Comparison of ENCODE assay signal across 15 cellular contexts in the genomic region with DNA sequence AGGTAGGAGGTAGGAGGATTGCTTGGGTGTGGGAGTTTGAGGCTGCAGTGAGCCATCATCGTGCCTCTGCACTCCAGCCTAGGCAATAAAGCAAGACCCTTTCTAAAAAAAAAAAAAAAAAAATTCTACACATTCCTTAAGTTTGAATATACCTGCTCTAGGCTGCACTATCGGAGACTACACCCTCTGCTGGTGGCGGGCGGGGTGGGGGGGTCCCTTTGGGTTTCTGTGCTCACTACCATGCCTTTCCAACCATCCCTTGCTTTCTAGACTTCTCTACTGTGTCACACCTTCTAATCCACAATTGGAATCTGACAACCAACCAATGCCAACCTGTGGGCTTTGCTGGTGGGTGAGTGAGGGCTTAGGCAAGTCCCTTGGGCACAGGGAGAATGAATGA. TPM values are rescaled to one million over a fixed set of nuclear protein-coding genes. Genes with fewer than 3 reads are reported as not detected.
A peak's percentile ranks its signal among the peaks of the same experiment; 100 is the strongest.
DNase-seq lines count a peak whose midpoint lies in the region; TF ChIP-seq lines count a peak whose summit lies in the region.
"Had no signal": no experiment of that assay in that cellular context is flagged by ENCODE, and none has a peak within 500 bp of the region (broad histone marks: within the 10 kb centered on the region; RNA-seq: fewer than 3 reads in every experiment).

No MANE protein-coding gene starts in this region.

- no peaks in the 10 kb centered on the region for H3K9me3 Mint-ChIP-seq in HFFc6
- H3K9me3 Mint-ChIP-seq: IgD-negative memory B cell had no signal

- WGBS in tibial nerve, 2 donors, result 78 to 87% methylated on average over 4 of the region's 4 CpGs

- H3K4me1 ChIP-seq in tibial nerve, result no peaks in the 10 kb centered on the region
- H3K4me1 ChIP-seq: BE2C, Caco-2, HAP-1 had no signal

- TF ChIP-seq EP300 in tibial nerve (IDR thresholded peaks at IDR 0.05), result no peak

- TF ChIP-seq CTCF in GM12872 (IDR thresholded peaks at IDR 0.05; ENCODE audit: insufficient read depth, low read depth, low read length) (0 out of 3 replicates have a peak, but pooled peaks have one; percentile 9), HFFc6 (IDR thresholded peaks at IDR 0.05) (0 out of 2 replicates have a peak, but pooled peaks have one; percentile 16), choroid plexus epithelial cell (conservative IDR thresholded peaks at IDR 0.05; ENCODE audit: low read depth, low read length) (peak; percentile 21), kidney epithelial cell (IDR thresholded peaks at IDR 0.05; ENCODE audit: insufficient read depth, low read length, poor library complexity, severe bottlenecking) (peak; percentile 2), tibial nerve (IDR thresholded peaks at IDR 0.05) (no peak), GM13976 (IDR thresholded peaks at IDR 0.05; ENCODE audit: borderline replicate concordance, control extremely low read depth, extremely low read depth, insufficient read depth, missing control alignments) (no peak)

- no peak overlapping the region for H3K4me3 ChIP-seq in choroid plexus epithelial cell (ENCODE audit: low read depth, low read length)
- H3K4me3 ChIP-seq in kidney epithelial cell (ENCODE audit: low read depth, low read length), result no peak overlapping the region
- no peak overlapping the region for H3K4me3 ChIP-seq in tibial nerve
- H3K4me3 ChIP-seq: HAP-1 had no signal

- no peaks in the 10 kb centered on the region for H3K9me3 ChIP-seq in tibial nerve
- H3K9me3 ChIP-seq: BE2C, Caco-2, HAP-1 had no signal

- peaks cover 9% of the 10 kb centered on the region for H3K27me3 Mint-ChIP-seq in HFFc6 (ENCODE audit: insufficient read depth)

- TF ChIP-seq POLR2A in tibial nerve (IDR thresholded peaks at IDR 0.05), result no peak

- H3K4me3 Mint-ChIP-seq in HFFc6, result no peak overlapping the region
- H3K4me3 Mint-ChIP-seq: CD4-positive, CD25-positive, alpha-beta regulatory T cell; IgD-negative memory B cell had no signal

- H3K27me3 ChIP-seq in kidney epithelial cell (ENCODE audit: control insufficient read depth, insufficient read depth, low read length), result no peaks in the 10 kb centered on the region
- H3K27me3 ChIP-seq in tibial nerve, result peaks cover 0 to 3% of the 10 kb centered on the region in 2 donors
- H3K27me3 ChIP-seq: BE2C had no signal

- H3K4me1 Mint-ChIP-seq in HFFc6 (ENCODE audit: low read depth), result peaks cover 24% of the 10 kb centered on the region

- H3K27ac ChIP-seq in tibial nerve, result no peak overlapping the region

- in situ Hi-C loops in GM13976 (cut with MboI; ENCODE audit: low sequenced_read_pairs, unreplicated experiment), result no loop called here

- no peaks in the 10 kb centered on the region for H3K36me3 ChIP-seq in kidney epithelial cell (ENCODE audit: control insufficient read depth, insufficient read depth, low read length)
- no peaks in the 10 kb centered on the region for H3K36me3 ChIP-seq in tibial nerve
- H3K36me3 ChIP-seq: BE2C, HAP-1 had no signal

- no peak overlapping the region for H3K27ac Mint-ChIP-seq in HFFc6
- H3K27ac Mint-ChIP-seq: CD4-positive, CD25-positive, alpha-beta regulatory T cell; IgD-negative memory B cell had no signal

- DNase-seq in HFFc6, result no peak
- DNase-seq in choroid plexus epithelial cell (ENCODE audit: low read depth), result no peak
- DNase-seq in kidney epithelial cell (ENCODE audit: low read depth), result no peak
- no peak for DNase-seq in NCI-H1417 (lab: John Stamatoyannopoulos, UW)
- DNase-seq in tibial nerve (ENCODE audit: low spot score in 2 of 2), result no peak
- no peak for DNase-seq in GM13976 (ENCODE audit: low spot score)
- DNase-seq: ACHN; BE2C; C1 segment of cervical spinal cord; Caco-2; CD4-positive, CD25-positive, alpha-beta regulatory T cell; KG1 had no signal

- H3K36me3 Mint-ChIP-seq in HFFc6 (ENCODE audit: low read depth), result no peaks in the 10 kb centered on the region
- H3K36me3 Mint-ChIP-seq: CD4-positive, CD25-positive, alpha-beta regulatory T cell; IgD-negative memory B cell had no signal

RNA-seq across cellular contexts. Expression of gene FAM136A, which starts 34.7 kb away (rescaled TPM):
- 10 to 100 TPM; 28.2 to 37.0 (median 32.5) TPM for total RNA-seq in HFFc6 (2021; fragmentation: NEBNext Ultra II Directional; extraction: Animal tissue kit (Norgen Biotek cat#: 25700))
- 67.1 and 70.5 TPM in 2 replicates for total RNA-seq in kidney epithelial cell
- 10 to 100 TPM in 3 of 4 donors, 1 to 10 TPM in 1; 8.2 to 18.3 (median 13.5) TPM for total RNA-seq in tibial nerve

RNA-seq across cellular contexts. Expression of gene SNRPG, which starts 43.0 kb away (rescaled TPM):
- 100 to 1,000 TPM; 183 to 246 (median 226) TPM for total RNA-seq in HFFc6 (2021; fragmentation: NEBNext Ultra II Directional; extraction: Animal tissue kit (Norgen Biotek cat#: 25700))
- 133 and 151 TPM in 2 replicates for total RNA-seq in kidney epithelial cell
- total RNA-seq in tibial nerve, result 100 to 1,000 TPM in 2 of 4 donors, 10 to 100 TPM in 2; 47.7 to 129 (median 87.5) TPM

Comparison
In these comparisons a context has a peak if more than half of its experiments do, and no peak if none do; other contexts are left out.
1. CTCF ChIP-seq: peak in GM12872 (single experiment), HFFc6 (single experiment), choroid plexus epithelial cell (single experiment) and kidney epithelial cell (single experiment); none in tibial nerve (0 of 5) and GM13976 (single experiment).